In the genomic region with DNA sequence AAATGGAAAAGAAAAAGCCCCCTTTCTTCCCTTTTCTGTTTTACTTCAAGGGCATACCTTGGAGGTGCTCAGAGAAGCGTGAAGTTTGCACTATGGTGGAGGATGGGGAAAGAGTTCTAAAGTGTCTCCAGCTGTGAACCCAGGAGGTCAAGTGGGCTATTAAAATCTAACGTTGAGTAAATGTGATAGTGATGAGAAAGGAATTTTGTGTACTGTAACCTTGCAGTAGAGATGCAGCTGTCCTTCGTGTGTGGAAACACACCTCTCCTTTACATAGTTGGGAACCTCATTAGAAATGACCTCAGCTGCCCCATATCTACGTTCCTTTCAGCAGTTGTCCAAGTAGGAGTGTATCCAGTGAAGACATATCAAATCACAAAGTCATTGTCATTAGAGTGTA, we compare ENCODE assay signal across 1 cellular context.
A peak's percentile ranks its signal among the peaks of the same experiment; 100 is the strongest.
TF ChIP-seq lines count a peak whose summit lies in the region.

No MANE protein-coding gene starts in this region.

TF ChIP-seq in Ishikawa, 13 proteins besides CTCF, POLR2A, EP300 and RAD21 (continued from another document):
- TF ChIP-seq, protein P1, sequence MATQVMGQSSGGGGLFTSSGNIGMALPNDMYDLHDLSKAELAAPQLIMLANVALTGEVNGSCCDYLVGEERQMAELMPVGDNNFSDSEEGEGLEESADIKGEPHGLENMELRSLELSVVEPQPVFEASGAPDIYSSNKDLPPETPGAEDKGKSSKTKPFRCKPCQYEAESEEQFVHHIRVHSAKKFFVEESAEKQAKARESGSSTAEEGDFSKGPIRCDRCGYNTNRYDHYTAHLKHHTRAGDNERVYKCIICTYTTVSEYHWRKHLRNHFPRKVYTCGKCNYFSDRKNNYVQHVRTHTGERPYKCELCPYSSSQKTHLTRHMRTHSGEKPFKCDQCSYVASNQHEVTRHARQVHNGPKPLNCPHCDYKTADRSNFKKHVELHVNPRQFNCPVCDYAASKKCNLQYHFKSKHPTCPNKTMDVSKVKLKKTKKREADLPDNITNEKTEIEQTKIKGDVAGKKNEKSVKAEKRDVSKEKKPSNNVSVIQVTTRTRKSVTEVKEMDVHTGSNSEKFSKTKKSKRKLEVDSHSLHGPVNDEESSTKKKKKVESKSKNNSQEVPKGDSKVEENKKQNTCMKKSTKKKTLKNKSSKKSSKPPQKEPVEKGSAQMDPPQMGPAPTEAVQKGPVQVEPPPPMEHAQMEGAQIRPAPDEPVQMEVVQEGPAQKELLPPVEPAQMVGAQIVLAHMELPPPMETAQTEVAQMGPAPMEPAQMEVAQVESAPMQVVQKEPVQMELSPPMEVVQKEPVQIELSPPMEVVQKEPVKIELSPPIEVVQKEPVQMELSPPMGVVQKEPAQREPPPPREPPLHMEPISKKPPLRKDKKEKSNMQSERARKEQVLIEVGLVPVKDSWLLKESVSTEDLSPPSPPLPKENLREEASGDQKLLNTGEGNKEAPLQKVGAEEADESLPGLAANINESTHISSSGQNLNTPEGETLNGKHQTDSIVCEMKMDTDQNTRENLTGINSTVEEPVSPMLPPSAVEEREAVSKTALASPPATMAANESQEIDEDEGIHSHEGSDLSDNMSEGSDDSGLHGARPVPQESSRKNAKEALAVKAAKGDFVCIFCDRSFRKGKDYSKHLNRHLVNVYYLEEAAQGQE (IDR thresholded peaks at IDR 0.05; ENCODE audit: low read depth), result no peak
- no peak for TF ChIP-seq EGR1 (IDR thresholded peaks at IDR 0.05)
- TF ChIP-seq NFIC (IDR thresholded peaks at IDR 0.05), result peak; percentile 34; the same call in 1 of the 2 replicates
